8 cellular contexts compared by ENCODE assay signal in the genomic region with DNA sequence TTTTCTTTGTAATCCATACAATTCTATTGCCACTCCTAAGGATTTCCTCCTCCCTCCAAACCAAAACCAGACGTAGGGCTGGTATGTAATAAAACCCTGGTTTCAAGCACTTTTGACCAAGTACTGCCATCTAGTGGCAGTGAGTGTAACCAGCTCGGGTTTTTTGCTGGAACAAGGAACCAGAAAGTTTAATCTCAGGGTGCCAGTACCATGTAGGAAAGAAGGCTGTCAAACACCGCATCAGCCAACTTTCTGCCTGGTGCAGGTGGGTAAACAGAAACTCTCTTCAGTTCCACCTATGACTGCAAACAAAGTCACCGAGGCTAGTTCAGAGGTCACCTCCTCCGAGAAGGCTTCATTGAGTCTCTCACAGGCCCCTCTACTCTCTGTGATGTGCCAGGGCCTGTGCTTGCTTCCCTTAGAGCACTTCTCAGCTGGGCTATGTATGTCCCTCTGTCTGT.
DNase-seq lines count a peak whose midpoint lies in the region; ATAC-seq and FAIRE-seq lines count a peak whose summit lies in the region.

No MANE protein-coding gene starts in this region.

- ATAC-seq in HG03342 (IDR thresholded peaks at IDR 0.05; ENCODE audit: unreplicated experiment) (peak; percentile 77), HG02970 (IDR thresholded peaks at IDR 0.05; ENCODE audit: low FRiP score, unreplicated experiment) (no peak)

- no peak overlapping the region for H3K27ac ChIP-seq in substantia nigra (ENCODE audit: low read depth, low read length, poor library complexity, severe bottlenecking)

- peak; percentile 92 for FAIRE-seq in G401.6 (lab: Jason Lieb, UNC)

- DNase-seq in NOMO-1 (lab: John Stamatoyannopoulos, UW; ENCODE audit: unreplicated experiment in 2 of 2) = peak; percentile 30 to 67
- DNase-seq in activated CD8-positive, alpha-beta memory T cell treated with anti-CD3 and anti-CD28 coated beads for 24 hours = peak; percentile 76
- peak; percentile 78 for DNase-seq in epidermal melanocyte (ENCODE audit: insufficient read length, low spot score)
- DNase-seq in middle frontal gyrus (ENCODE audit: extremely low spot score, low spot score) = peak; percentile 74
- DNase-seq in substantia nigra (lab: John Stamatoyannopoulos, UW) = peak in 36 of 49 donors; percentile 3 to 71 (median 38)
